Comparison of ENCODE assay signal across 28 cellular contexts in the genomic region with DNA sequence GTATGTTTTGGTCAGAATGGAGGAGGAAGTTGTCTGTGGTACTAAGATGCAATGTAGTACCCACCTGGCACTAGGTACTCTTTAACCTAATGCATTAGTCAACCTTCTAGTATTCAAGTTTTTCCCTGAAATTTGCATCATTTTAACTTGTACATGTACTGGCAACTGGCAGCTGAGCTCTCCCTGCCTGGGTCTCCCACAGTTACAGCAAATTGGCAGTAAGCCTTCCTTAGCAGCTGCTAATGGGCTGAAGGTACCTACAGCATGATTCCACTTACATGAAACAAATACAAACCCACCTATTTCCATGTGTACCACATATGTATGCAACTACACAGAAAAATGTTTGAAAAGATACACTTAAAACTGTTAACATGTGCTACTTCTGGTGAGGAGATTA. TPM values are rescaled to one million over a fixed set of nuclear protein-coding genes. Genes with fewer than 3 reads are reported as not detected.
DNase-seq lines count a peak whose midpoint lies in the region.
"Had no signal": no experiment of that assay in that cellular context is flagged by ENCODE, and none has a peak within 500 bp of the region (broad histone marks: within the 10 kb centered on the region; RNA-seq: fewer than 3 reads in every experiment).

No MANE protein-coding gene starts in this region.

- no peak overlapping the region for H3K9ac ChIP-seq in adipocyte (ENCODE audit: low read length)
- H3K9ac ChIP-seq: BLaER1 had no signal

- H3K4me1 ChIP-seq in adipocyte (ENCODE audit: control insufficient read depth, insufficient read depth, low read length): peaks cover 21% of the 10 kb centered on the region

- H3K9me3 ChIP-seq in adipocyte (ENCODE audit: control insufficient read depth, low read length): no peaks in the 10 kb centered on the region
- H3K9me3 ChIP-seq: BLaER1, heart left ventricle, lower lobe of right lung, mucosa of descending colon, ovary, SJSA1 had no signal

- DNase-seq in DMS79 treated with DMSO at 0.1 percent for 48 hours (lab: John Stamatoyannopoulos, UW): peak; percentile 85
- DNase-seq in NCI-H1694 treated with DMSO at 0.1 percent for 48 hours (lab: John Stamatoyannopoulos, UW): peak; percentile 66
- DNase-seq in adipocyte (ENCODE audit: low read depth): peak; percentile 16
- DNase-seq in glomerular visceral epithelial cell (ENCODE audit: extremely low spot score): peak; percentile 63
- no peak for DNase-seq in effector CD4-positive, alpha-beta T cell
- DNase-seq in ACHN: no peak
- DNase-seq in mesenteric fat pad (ENCODE audit: low spot score): no peak
- DNase-seq in NCI-H1092 treated with DMSO at 0.1 percent for 48 hours (lab: John Stamatoyannopoulos, UW): no peak
- DNase-seq: activated gamma-delta T cell; activated T-cell treated with anti-CD3 and anti-CD28 coated beads, Interleukin-2, amount 50 U/mL, for 1 hour; brain microvascular endothelial cell; effector memory CD4-positive, alpha-beta T cell; GDM1; H9; heart left ventricle; kidney glomerular epithelial cell; lower lobe of right lung; mucosa of descending colon; NCI-H1105 treated with DMSO at 0.1 percent for 48 hours; NCI-H2029 treated with DMSO at 0.1 percent for 48 hours; NCI-H510A treated with DMSO at 0.1 percent for 48 hours; ovary; right cardiac atrium; stimulated activated CD4-positive, alpha-beta T cell treated with anti-CD3 and anti-CD28 coated beads, Interleukin-12 subunit alpha, Interleukin-12 subunit beta, amount 100 ng/mL, for 4 hours; stimulated activated CD4-positive, alpha-beta T cell treated with anti-CD3 and anti-CD28 coated beads, Interleukin-4, amount 100 ng/mL, for 24 hours; T-helper 1 cell had no signal

- no peaks in the 10 kb centered on the region for H3K27me3 ChIP-seq in adipocyte (replicated peaks; ENCODE audit: control insufficient read depth, insufficient read depth, low read length)
- H3K27me3 ChIP-seq: BLaER1, brain microvascular endothelial cell, ovary, SJSA1 had no signal

- H3K4me3 ChIP-seq in adipocyte (ENCODE audit: low read length): no peak overlapping the region
- H3K4me3 ChIP-seq: BLaER1, heart left ventricle, lower lobe of right lung, mucosa of descending colon, ovary, SJSA1 had no signal

- no peaks in the 10 kb centered on the region for H3K36me3 ChIP-seq in adipocyte (ENCODE audit: control insufficient read depth, insufficient read depth, low read length, severe bottlenecking)
- H3K36me3 ChIP-seq: BLaER1, brain microvascular endothelial cell, heart left ventricle, lower lobe of right lung, ovary, SJSA1 had no signal

- in situ Hi-C loops in ACHN (cut with HindIII; ENCODE audit: low pct_ligation_motif_present, low pct_unique_long_range_greater_than_20kb, low sequenced_read_pairs): no loop called here

RNA-seq across cellular contexts. Expression of gene KLHL2, which starts 8.1 kb away (rescaled TPM):
- 30.8 TPM for total RNA-seq in mesenteric fat pad

Comparison
In these comparisons a context has a peak if more than half of its experiments do, and no peak if none do; other contexts are left out.
1. DNase-seq: peak in DMS79 treated with DMSO at 0.1 percent for 48 hours (single experiment), NCI-H1694 treated with DMSO at 0.1 percent for 48 hours (single experiment), adipocyte (single experiment) and glomerular visceral epithelial cell (single experiment); none in effector CD4-positive, alpha-beta T cell (single experiment), ACHN (single experiment), mesenteric fat pad (single experiment) and NCI-H1092 treated with DMSO at 0.1 percent for 48 hours (single experiment).